8 cellular contexts compared by ENCODE assay signal in the genomic region with DNA sequence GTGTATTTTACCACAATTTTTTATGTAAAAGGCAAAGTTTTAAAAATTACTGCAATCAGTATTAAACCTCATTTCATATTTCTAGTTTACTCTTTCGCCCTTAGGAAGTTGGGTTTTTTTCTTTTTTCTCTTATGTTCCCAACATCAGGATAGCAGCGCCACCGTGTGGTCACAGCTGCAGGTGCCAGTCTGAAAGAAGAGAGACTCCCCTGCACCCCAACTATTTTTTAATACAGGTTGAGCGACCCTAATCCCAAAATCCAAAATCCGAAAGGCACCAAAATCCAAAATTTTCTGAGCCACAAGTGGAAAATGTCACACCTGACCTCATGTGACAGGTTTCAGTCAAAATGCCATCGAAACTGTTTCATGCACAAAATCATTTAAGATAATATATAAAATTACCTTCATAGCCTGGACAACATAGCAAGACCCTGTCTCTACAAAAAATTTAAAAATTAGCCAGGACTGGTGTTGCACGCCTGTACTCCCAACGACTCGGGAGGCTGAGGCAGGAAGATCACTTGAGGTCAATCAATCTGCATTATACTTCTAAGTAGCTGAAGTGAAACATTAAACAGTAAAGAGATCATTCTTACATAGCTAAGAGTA.
A peak's percentile ranks its signal among the peaks of the same experiment; 100 is the strongest.
DNase-seq lines count a peak whose midpoint lies in the region; ATAC-seq and TF ChIP-seq lines count a peak whose summit lies in the region.

No MANE protein-coding gene starts in this region.

- ATAC-seq in HG02840 (IDR thresholded peaks at IDR 0.05; ENCODE audit: low FRiP score, unreplicated experiment): no peak

- no peak overlapping the region for H3K4me3 ChIP-seq in astrocyte of the cerebellum (ENCODE audit: low read depth, low read length)

- no peak overlapping the region for H3K4me3 Mint-ChIP-seq in T-helper 2 cell treated with Interferon-gamma antibody and Interleukin-4, amounts not matched to agents 5 μg/mL and 100 μg/mL, for 36 hours

- peaks cover 15% of the 10 kb centered on the region for H3K4me1 Mint-ChIP-seq in T-helper 2 cell treated with Interferon-gamma antibody and Interleukin-4, amounts not matched to agents 5 μg/mL and 100 μg/mL, for 36 hours (ENCODE audit: low read depth)

- peak; percentile 95 for TF ChIP-seq CTCF in astrocyte of the cerebellum (IDR thresholded peaks at IDR 0.05; ENCODE audit: low read depth, low read length, missing control alignments)

- H3K9me3 Mint-ChIP-seq in T-helper 2 cell treated with Interferon-gamma antibody and Interleukin-4, amounts not matched to agents 5 μg/mL and 100 μg/mL, for 36 hours: no peaks in the 10 kb centered on the region

- peaks cover 17% of the 10 kb centered on the region for H3K27me3 Mint-ChIP-seq in T-helper 2 cell treated with Interferon-gamma antibody and Interleukin-4, amounts not matched to agents 5 μg/mL and 100 μg/mL, for 36 hours (ENCODE audit: low read depth)

- DNase-seq in ELR (ENCODE audit: low read depth) (peak; percentile 84), NCI-H1092 treated with DMSO at 0.1 percent for 48 hours (lab: John Stamatoyannopoulos, UW) (peak; percentile 37), astrocyte of the cerebellum (ENCODE audit: low read depth) (peak; percentile 47), hypothalamus (lab: John Stamatoyannopoulos, UW) (peak in 30 of 51 donors; percentile 13 to 71 (median 39)), smooth muscle cell of the brain vasculature (ENCODE audit: low read depth, low spot score) (peak; percentile 32), NCI-H187 treated with DMSO at 0.1 percent for 48 hours (lab: John Stamatoyannopoulos, UW) (no peak)
- DNase-seq in T-helper 2 cell treated with Interferon-gamma antibody and Interleukin-4, amounts not matched to agents 5 μg/mL and 100 μg/mL, for 36 hours (ENCODE audit: low spot score): peak; percentile 51

- H3K27ac Mint-ChIP-seq in T-helper 2 cell treated with Interferon-gamma antibody and Interleukin-4, amounts not matched to agents 5 μg/mL and 100 μg/mL, for 36 hours: no peak overlapping the region

- in situ Hi-C loops in astrocyte of the cerebellum (cut with HindIII; ENCODE audit: low sequenced_read_pairs): no loop called here

- H3K36me3 Mint-ChIP-seq in T-helper 2 cell treated with Interferon-gamma antibody and Interleukin-4, amounts not matched to agents 5 μg/mL and 100 μg/mL, for 36 hours (ENCODE audit: low read depth): no peaks in the 10 kb centered on the region
